7 cellular contexts compared by ENCODE assay signal in genomic region chr13:98480915-98481510, GRCh38.
DNase-seq lines count a peak whose midpoint lies in the region; ATAC-seq, FAIRE-seq and TF ChIP-seq lines count a peak whose summit lies in the region.

No MANE protein-coding gene starts in this region.

- H3K4me1 Mint-ChIP-seq in activated T-helper 17 cell treated with anti-CD3 and anti-CD28 coated beads, Interleukin-2, amount 50 U/mL, for 72 hours, result peaks cover 76% of the 10 kb centered on the region

- TF ChIP-seq CTCF in pancreas (IDR thresholded peaks at IDR 0.05), result no peak
- TF ChIP-seq CTCF in left lung (IDR thresholded peaks at IDR 0.05), result no peak

- ATAC-seq in GM19023 (IDR thresholded peaks at IDR 0.05; ENCODE audit: unreplicated experiment) (peak; percentile 28), HG03342 (IDR thresholded peaks at IDR 0.05; ENCODE audit: unreplicated experiment) (peak; percentile 28), pancreas (peak in 1 of 4 donors; percentile 16), left lung (no peak), GM21737 (IDR thresholded peaks at IDR 0.05; ENCODE audit: unreplicated experiment) (no peak), HG03520 (IDR thresholded peaks at IDR 0.05; ENCODE audit: unreplicated experiment) (no peak)
- ATAC-seq in activated T-helper 17 cell treated with anti-CD3 and anti-CD28 coated beads, Interleukin-2, amount 50 U/mL, for 72 hours (replicated peaks), result peak; percentile 64

- no peaks in the 10 kb centered on the region for H3K36me3 ChIP-seq in pancreas
- H3K36me3 ChIP-seq in left lung, result peaks cover 0 to 8% of the 10 kb centered on the region in 2 donors

- peak overlapping the region; percentile 3 to 59 (median 34) for H3K27ac ChIP-seq in pancreas
- H3K27ac ChIP-seq in left lung, result no peak overlapping the region

- no peak for FAIRE-seq in pancreas (lab: Jason Lieb, UNC)

- peak overlapping the region; percentile 92 for H3K27ac Mint-ChIP-seq in activated T-helper 17 cell treated with anti-CD3 and anti-CD28 coated beads, Interleukin-2, amount 50 U/mL, for 72 hours

- H3K4me3 ChIP-seq in pancreas (no peak overlapping the region), left lung (no peak overlapping the region)

- intact Hi-C loops in pancreas (cut with DNase I), result loop anchor here in 1 of 3 donors (10.0 kb wide), 1 partner anchor 94 kb away; the partner anchor contains the start of gene STK24
- intact Hi-C loops in left lung (cut with DNase I), result no loop called here

- no peaks in the 10 kb centered on the region for H3K9me3 Mint-ChIP-seq in activated T-helper 17 cell treated with anti-CD3 and anti-CD28 coated beads, Interleukin-2, amount 50 U/mL, for 72 hours

- DNase-seq in pancreas, result peak in 1 of 6 donors; percentile 40
- no peak for DNase-seq in left lung

- no peaks in the 10 kb centered on the region for H3K9me3 ChIP-seq in pancreas
- no peaks in the 10 kb centered on the region for H3K9me3 ChIP-seq in left lung

- H3K4me1 ChIP-seq in pancreas (peaks cover 33 to 59% (median 53%) of the 10 kb centered on the region in 3 donors), left lung (peaks cover 36 to 96% of the 10 kb centered on the region in 2 donors)

- H3K27me3 ChIP-seq in pancreas, result no peaks in the 10 kb centered on the region
- H3K27me3 ChIP-seq in left lung, result no peaks in the 10 kb centered on the region

- H3K27me3 Mint-ChIP-seq in activated T-helper 17 cell treated with anti-CD3 and anti-CD28 coated beads, Interleukin-2, amount 50 U/mL, for 72 hours, result no peaks in the 10 kb centered on the region

- peaks cover 87% of the 10 kb centered on the region for H3K36me3 Mint-ChIP-seq in activated T-helper 17 cell treated with anti-CD3 and anti-CD28 coated beads, Interleukin-2, amount 50 U/mL, for 72 hours (ENCODE audit: low read depth)

- 55 to 62% methylated on average over 11 of the region's 11 CpGs for WGBS in pancreas, 2 donors

- H3K4me3 Mint-ChIP-seq in activated T-helper 17 cell treated with anti-CD3 and anti-CD28 coated beads, Interleukin-2, amount 50 U/mL, for 72 hours, result peak overlapping the region; percentile 59

Comparison
In these comparisons a context has a peak if more than half of its experiments do, and no peak if none do; other contexts are left out.
1. ATAC-seq: peak in GM19023 (single experiment), HG03342 (single experiment) and activated T-helper 17 cell treated with anti-CD3 and anti-CD28 coated beads, Interleukin-2, amount 50 U/mL, for 72 hours (single experiment); none in left lung (single experiment), GM21737 (single experiment) and HG03520 (single experiment).
2. H3K27ac ChIP-seq: peak in pancreas (4 of 4); none in left lung (0 of 2).